ENCODE assay signal across 8 cellular contexts in genomic region chr12:57216931-57217871, GRCh38. TPM values are rescaled to one million over a fixed set of nuclear protein-coding genes. Genes with fewer than 3 reads are reported as not detected.
A peak's percentile ranks its signal among the peaks of the same experiment; 100 is the strongest.
DNase-seq lines count a peak whose midpoint lies in the region; ATAC-seq and TF ChIP-seq lines count a peak whose summit lies in the region.

No MANE protein-coding gene starts in this region.

- in situ Hi-C loops in KBM-7 (cut with MboI; ENCODE audit: low pct_unique_long_range_greater_than_20kb, low sequenced_read_pairs) = no loop called here

- H3K4me1 Mint-ChIP-seq in Calu3 (ENCODE audit: low read depth, unreplicated experiment) (peaks cover 64% of the 10 kb centered on the region), memory B cell (peaks cover 65% of the 10 kb centered on the region)
- peaks cover 32% of the 10 kb centered on the region for H3K4me1 Mint-ChIP-seq in activated naive CD8-positive, alpha-beta T cell treated with anti-CD3 and anti-CD28 coated beads for 36 hours

- peak; percentile 4 for ATAC-seq in memory B cell (ENCODE audit: low read depth)
- no peak for ATAC-seq in GM21529 (IDR thresholded peaks at IDR 0.05; ENCODE audit: unreplicated experiment)
- ATAC-seq in GM21737 (IDR thresholded peaks at IDR 0.05; ENCODE audit: unreplicated experiment) = no peak

- no TSS peak for BruUV-seq in Calu3 (replicated peaks; lab: Mats Ljungman, UMichigan)

- no peak for DNase-seq in Calu3
- DNase-seq in HuH-7.5 (ENCODE audit: low spot score) = peak; percentile 71
- DNase-seq in activated naive CD8-positive, alpha-beta T cell treated with anti-CD3 and anti-CD28 coated beads for 36 hours = no peak
- no peak for DNase-seq in memory B cell (ENCODE audit: low spot score in 2 of 2)
- DNase-seq in KBM-7 = no peak
- no peak for DNase-seq in 8988T

- H3K9me3 Mint-ChIP-seq in Calu3 (ENCODE audit: low read depth, unreplicated experiment) (no peaks in the 10 kb centered on the region), memory B cell (no peaks in the 10 kb centered on the region)
- H3K9me3 Mint-ChIP-seq in activated naive CD8-positive, alpha-beta T cell treated with anti-CD3 and anti-CD28 coated beads for 36 hours = no peaks in the 10 kb centered on the region

- H3K27me3 Mint-ChIP-seq in Calu3 (ENCODE audit: unreplicated experiment) (peaks cover 79% of the 10 kb centered on the region), memory B cell (peaks cover 40% of the 10 kb centered on the region)
- peaks cover 81% of the 10 kb centered on the region for H3K27me3 Mint-ChIP-seq in activated naive CD8-positive, alpha-beta T cell treated with anti-CD3 and anti-CD28 coated beads for 36 hours

- H3K36me3 Mint-ChIP-seq in Calu3 (ENCODE audit: insufficient read depth, unreplicated experiment) (peaks cover 10% of the 10 kb centered on the region), memory B cell (peaks cover 10% of the 10 kb centered on the region)
- H3K36me3 Mint-ChIP-seq in activated naive CD8-positive, alpha-beta T cell treated with anti-CD3 and anti-CD28 coated beads for 36 hours = no peaks in the 10 kb centered on the region

- H3K4me3 Mint-ChIP-seq in Calu3 (ENCODE audit: low read depth, unreplicated experiment) (peak overlapping the region; percentile 71), memory B cell (peak overlapping the region; percentile 85)
- H3K4me3 Mint-ChIP-seq in activated naive CD8-positive, alpha-beta T cell treated with anti-CD3 and anti-CD28 coated beads for 36 hours = peak overlapping the region; percentile 69

- CTCF ChIA-PET in Calu3 (lab: Charles Lee) = interaction anchor here (1.1 to 2.2 kb wide), 2 partner anchors 13 to 26 kb away, joined by 3 to 12 read pairs; partner anchors contain the start of gene SHMT2

- H3K27ac Mint-ChIP-seq in Calu3 (ENCODE audit: unreplicated experiment) = no peak overlapping the region
- no peak overlapping the region for H3K27ac Mint-ChIP-seq in activated naive CD8-positive, alpha-beta T cell treated with anti-CD3 and anti-CD28 coated beads for 36 hours
- H3K27ac Mint-ChIP-seq in memory B cell = peak overlapping the region; percentile 72

- no peak for TF ChIP-seq CTCF in Calu3 (IDR thresholded peaks at IDR 0.05; ENCODE audit: unreplicated experiment)

- intact Hi-C loops in Calu3 (cut with micrococcal nuclease; ENCODE audit: unreplicated experiment) = no loop called here

RNA-seq across cellular contexts. Expression of gene NXPH4, which starts 0.6 kb away (rescaled TPM):
- total RNA-seq in Calu3 (2022) = 2.0 and 4.1 TPM in 2 replicates
- total RNA-seq in activated naive CD8-positive, alpha-beta T cell treated with anti-CD3 and anti-CD28 coated beads for 36 hours = under 1 TPM; 0.19 to 0.26 TPM

RNA-seq across cellular contexts. Expression of gene SHMT2, which starts 12.3 kb away (rescaled TPM):
- total RNA-seq in Calu3 (2022) = 203 and 243 TPM in 2 replicates
- 100 to 1,000 TPM; 517 to 532 TPM for total RNA-seq in activated naive CD8-positive, alpha-beta T cell treated with anti-CD3 and anti-CD28 coated beads for 36 hours

RNA-seq across cellular contexts. Expression of gene STAC3, which starts 33.8 kb away (rescaled TPM):
- total RNA-seq in Calu3 (2022) = 5.0 and 7.0 TPM in 2 replicates
- total RNA-seq in activated naive CD8-positive, alpha-beta T cell treated with anti-CD3 and anti-CD28 coated beads for 36 hours = 1 to 10 TPM; 2.0 to 2.6 TPM
